ENCODE assay signal across 8 cellular contexts in the genomic region with DNA sequence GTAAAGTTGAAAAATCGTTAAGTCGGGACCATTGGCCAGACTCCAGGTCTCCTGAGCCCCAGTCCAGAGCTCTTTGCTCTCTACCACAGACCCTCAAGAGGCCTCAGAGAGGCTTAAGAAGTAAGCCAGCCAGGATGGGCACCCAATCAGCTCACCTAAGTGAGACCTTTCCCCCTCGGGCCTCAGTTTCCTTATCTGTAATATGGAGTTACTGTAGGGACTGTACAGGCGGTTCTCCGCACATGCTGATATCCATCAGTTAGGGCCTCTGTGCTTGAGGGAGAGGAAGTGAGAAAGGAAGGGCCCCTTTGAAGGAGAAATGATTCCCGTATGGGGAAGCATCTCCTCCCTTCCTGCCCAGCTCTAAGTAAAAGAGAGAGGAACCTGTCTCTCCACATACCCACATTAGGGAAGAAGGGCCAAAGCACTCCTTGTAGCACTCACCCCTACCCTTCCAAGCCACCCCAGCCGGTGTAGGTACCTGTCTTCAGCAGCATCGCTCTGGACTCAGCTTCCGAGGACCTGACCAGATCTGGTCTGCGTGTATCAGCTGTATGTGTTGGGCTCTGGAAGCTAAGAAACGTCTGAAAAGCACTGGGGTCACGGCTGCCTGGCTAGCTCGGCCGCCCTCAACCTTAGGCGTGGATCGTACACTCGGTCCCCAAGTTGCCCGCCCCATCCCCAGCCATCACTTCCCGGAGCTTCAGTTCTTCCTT. TPM values are rescaled to one million over a fixed set of nuclear protein-coding genes. Genes with fewer than 3 reads are reported as not detected.
DNase-seq lines count a peak whose midpoint lies in the region; FAIRE-seq lines count a peak whose summit lies in the region.

No MANE protein-coding gene starts in this region.

- intact Hi-C loops in activated CD4-positive, alpha-beta T cell treated with anti-CD3 and anti-CD28 coated beads, Interleukin-2, amount 10 ng/mL, durations not matched to agents 24 days and 14 days (cut with micrococcal nuclease): loop anchor here (1.0 to 10.0 kb wide), 7 partner anchors 9 to 235 kb away; partner anchors contain the start of genes CENPM, NDUFA6, SMDT1 and SREBF2

- peak overlapping the region; percentile 24 for H3K9ac ChIP-seq in HUES6 (ENCODE audit: low read length)

- H3K9me3 ChIP-seq in HUES6 (ENCODE audit: control insufficient read depth, insufficient read depth, low read depth, low read length): no peaks in the 10 kb centered on the region
- H3K9me3 ChIP-seq in iPS DF 6.9 (ENCODE audit: control insufficient read depth, insufficient read depth, low read length): no peaks in the 10 kb centered on the region
- no peaks in the 10 kb centered on the region for H3K9me3 ChIP-seq in small intestine (ENCODE audit: control insufficient read depth, low read depth)

- no peak for FAIRE-seq in small intestine (lab: Jason Lieb, UNC)

- H3K36me3 Mint-ChIP-seq in activated CD4-positive, alpha-beta T cell treated with anti-CD3 and anti-CD28 coated beads, Interleukin-2, amount 10 ng/mL, durations not matched to agents 24 days and 14 days (ENCODE audit: low read depth): peaks cover 27% of the 10 kb centered on the region
- peaks cover 2% of the 10 kb centered on the region for H3K36me3 Mint-ChIP-seq in activated naive CD8-positive, alpha-beta T cell treated with anti-CD3 and anti-CD28 coated beads for 36 hours

- WGBS in iPS DF 6.9 (ENCODE audit: insufficient coverage, insufficient read length): no CpG with 5 or more reads among the region's 19 CpGs
- WGBS in small intestine, 3 donors: 20 to 22% (median 22%) methylated on average over 19 of the region's 19 CpGs

- H3K27ac ChIP-seq in HUES6 (ENCODE audit: low read depth, low read length) (no peak overlapping the region), iPS DF 6.9 (ENCODE audit: low read length) (no peak overlapping the region), small intestine (ENCODE audit: low read depth in 1 of 2, low read length in 1 of 2) (peak overlapping the region; percentile 88 to 90)

- peak overlapping the region; percentile 54 for H3K4me3 ChIP-seq in HUES6 (ENCODE audit: low read depth, low read length)
- H3K4me3 ChIP-seq in iPS DF 6.9 (ENCODE audit: low read length): peak overlapping the region; percentile 56; the same call in 1 of the 2 replicates
- peak overlapping the region; percentile 44 to 63 for H3K4me3 ChIP-seq in small intestine (ENCODE audit: low read depth in 1 of 2, low read length in 2 of 2)

- H3K4me1 ChIP-seq in HUES6 (ENCODE audit: control insufficient read depth, insufficient read depth, low read length): peaks cover 50% of the 10 kb centered on the region
- H3K4me1 ChIP-seq in iPS DF 6.9 (ENCODE audit: control insufficient read depth, insufficient read depth, low read length): peaks cover 12% of the 10 kb centered on the region
- H3K4me1 ChIP-seq in small intestine (ENCODE audit: control insufficient read depth in 2 of 2, insufficient read depth in 1 of 2, low read depth in 1 of 2, low read length in 1 of 2): peaks cover 0 to 3% of the 10 kb centered on the region in 2 donors

- H3K4me1 Mint-ChIP-seq in activated CD4-positive, alpha-beta T cell treated with anti-CD3 and anti-CD28 coated beads, Interleukin-2, amount 10 ng/mL, durations not matched to agents 24 days and 14 days: peaks cover 40% of the 10 kb centered on the region
- peaks cover 29% of the 10 kb centered on the region for H3K4me1 Mint-ChIP-seq in activated naive CD8-positive, alpha-beta T cell treated with anti-CD3 and anti-CD28 coated beads for 36 hours

- H3K27me3 ChIP-seq in HUES6 (ENCODE audit: control insufficient read depth, insufficient read depth, low read length) (no peaks in the 10 kb centered on the region; the same call in 1 of the 2 replicates), iPS DF 6.9 (ENCODE audit: control insufficient read depth, insufficient read depth, low read length) (no peaks in the 10 kb centered on the region), small intestine (ENCODE audit: control insufficient read depth in 2 of 2, insufficient read depth in 2 of 2, low read length in 2 of 2) (no peaks in the 10 kb centered on the region)

- no peaks in the 10 kb centered on the region for H3K27me3 Mint-ChIP-seq in activated CD4-positive, alpha-beta T cell treated with anti-CD3 and anti-CD28 coated beads, Interleukin-2, amount 10 ng/mL, durations not matched to agents 24 days and 14 days
- H3K27me3 Mint-ChIP-seq in activated naive CD8-positive, alpha-beta T cell treated with anti-CD3 and anti-CD28 coated beads for 36 hours: no peaks in the 10 kb centered on the region

- H3K36me3 ChIP-seq in HUES6 (ENCODE audit: control insufficient read depth, insufficient read depth, low read length) (peaks cover 27% of the 10 kb centered on the region), iPS DF 6.9 (ENCODE audit: control insufficient read depth, insufficient read depth, low read length) (peaks cover 3% of the 10 kb centered on the region; the same call in 1 of the 2 replicates), small intestine (ENCODE audit: control insufficient read depth in 2 of 2, insufficient read depth in 2 of 2, low read length in 2 of 2) (peaks cover 0 to 7% of the 10 kb centered on the region in 2 donors)

- peak overlapping the region; percentile 93 for H3K27ac Mint-ChIP-seq in activated CD4-positive, alpha-beta T cell treated with anti-CD3 and anti-CD28 coated beads, Interleukin-2, amount 10 ng/mL, durations not matched to agents 24 days and 14 days
- peak overlapping the region; percentile 89 for H3K27ac Mint-ChIP-seq in activated naive CD8-positive, alpha-beta T cell treated with anti-CD3 and anti-CD28 coated beads for 36 hours

- peak overlapping the region; percentile 93 for H3K4me3 Mint-ChIP-seq in activated CD4-positive, alpha-beta T cell treated with anti-CD3 and anti-CD28 coated beads, Interleukin-2, amount 10 ng/mL, durations not matched to agents 24 days and 14 days
- H3K4me3 Mint-ChIP-seq in activated naive CD8-positive, alpha-beta T cell treated with anti-CD3 and anti-CD28 coated beads for 36 hours: peak overlapping the region; percentile 84

- DNase-seq in activated CD4-positive, alpha-beta T cell treated with anti-CD3 and anti-CD28 coated beads, Interleukin-2, amount 10 ng/mL, durations not matched to agents 24 days and 14 days: no peak
- no peak for DNase-seq in activated CD4-positive, alpha-beta T cell treated with anti-CD3 and anti-CD28 coated beads for 1 hour
- DNase-seq in activated naive CD8-positive, alpha-beta T cell treated with anti-CD3 and anti-CD28 coated beads for 36 hours: peak; percentile 22
- DNase-seq in iPS DF 6.9 (ENCODE audit: low read depth, low spot score): no peak
- DNase-seq in small intestine: no peak
- no peak for DNase-seq in ureter (ENCODE audit: low spot score)
- no peak for DNase-seq in epidermal melanocyte (ENCODE audit: insufficient read length, low spot score)

- H3K9me3 Mint-ChIP-seq in activated CD4-positive, alpha-beta T cell treated with anti-CD3 and anti-CD28 coated beads, Interleukin-2, amount 10 ng/mL, durations not matched to agents 24 days and 14 days: no peaks in the 10 kb centered on the region
- no peaks in the 10 kb centered on the region for H3K9me3 Mint-ChIP-seq in activated naive CD8-positive, alpha-beta T cell treated with anti-CD3 and anti-CD28 coated beads for 36 hours

RNA-seq across cellular contexts. Expression of gene NAGA, which starts 0.7 kb away (rescaled TPM):
- 28.2 and 29.9 TPM in 2 replicates for total RNA-seq in activated CD4-positive, alpha-beta T cell treated with anti-CD3 and anti-CD28 coated beads, Interleukin-2, amount 10 ng/mL, durations not matched to agents 24 days and 14 days
- 10 to 100 TPM; 13.2 to 16.0 TPM for total RNA-seq in activated naive CD8-positive, alpha-beta T cell treated with anti-CD3 and anti-CD28 coated beads for 36 hours
- polyA plus RNA-seq in small intestine: 10 to 100 TPM in 2 of 3 donors, 1 to 10 TPM in 1; 8.7 to 19.9 (median 14.3) TPM
- 33.4 TPM for total RNA-seq in ureter

RNA-seq across cellular contexts. Expression of gene PHETA2, which starts 4.1 kb away (rescaled TPM):
- 5.0 and 6.2 TPM in 2 replicates for total RNA-seq in activated CD4-positive, alpha-beta T cell treated with anti-CD3 and anti-CD28 coated beads, Interleukin-2, amount 10 ng/mL, durations not matched to agents 24 days and 14 days
- 1 to 10 TPM; 1.5 to 2.1 TPM for total RNA-seq in activated naive CD8-positive, alpha-beta T cell treated with anti-CD3 and anti-CD28 coated beads for 36 hours
- 1 to 10 TPM; 4.9 to 9.6 (median 8.9) TPM for polyA plus RNA-seq in small intestine
- total RNA-seq in ureter: 7.8 TPM

RNA-seq across cellular contexts. Expression of gene SMDT1, which starts 9.5 kb away (rescaled TPM):
- total RNA-seq in activated CD4-positive, alpha-beta T cell treated with anti-CD3 and anti-CD28 coated beads, Interleukin-2, amount 10 ng/mL, durations not matched to agents 24 days and 14 days: 54.4 and 58.7 TPM in 2 replicates
- 10 to 100 TPM; 58.0 to 63.4 TPM for total RNA-seq in activated naive CD8-positive, alpha-beta T cell treated with anti-CD3 and anti-CD28 coated beads for 36 hours
- polyA plus RNA-seq in small intestine: 100 to 1,000 TPM; 103 to 304 (median 164) TPM
- 86.4 TPM for total RNA-seq in ureter

RNA-seq across cellular contexts. Expression of gene NDUFA6, which starts 20.6 kb away (rescaled TPM):
- total RNA-seq in activated CD4-positive, alpha-beta T cell treated with anti-CD3 and anti-CD28 coated beads, Interleukin-2, amount 10 ng/mL, durations not matched to agents 24 days and 14 days: 77.7 and 87.8 TPM in 2 replicates
- 100 to 1,000 TPM; 107 to 117 TPM for total RNA-seq in activated naive CD8-positive, alpha-beta T cell treated with anti-CD3 and anti-CD28 coated beads for 36 hours
- polyA plus RNA-seq in small intestine: 100 to 1,000 TPM; 128 to 258 (median 174) TPM
- total RNA-seq in ureter: 55.1 TPM

Comparison
In these comparisons a context has a peak if more than half of its experiments do, and no peak if none do; other contexts are left out.
1. H3K27ac ChIP-seq: peak in small intestine (2 of 2); none in HUES6 (single experiment) and iPS DF 6.9 (single experiment).
2. Peak in every context shown above with its lines, with median percentiles within 50 percentile points of each other: H3K4me3 ChIP-seq.